ENCODE assay signal across 1 cellular context in genomic region chr15:94230886-94231727, GRCh38.
A peak's percentile ranks its signal among the peaks of the same experiment; 100 is the strongest.
TF ChIP-seq lines count a peak whose summit lies in the region.

TSS of gene MCTP2 (plus strand) at chr15:94231561. CDS start at chr15:94298266, 66,705 bp downstream.

TF ChIP-seq in HepG2, 621 proteins besides CTCF, POLR2A, EP300 and RAD21 (continued from another document):
- TF ChIP-seq MAX (IDR thresholded peaks at IDR 0.05) (0 out of 2 replicates have a peak, but pooled peaks have one; percentile 50), POGZ (CRISPR knock-in tag; IDR thresholded peaks at IDR 0.05) (peak; percentile 58; the same call in 1 of the 2 replicates), HNF1B (CRISPR knock-in tag; IDR thresholded peaks at IDR 0.05) (no peak), ETV5 (CRISPR knock-in tag; IDR thresholded peaks at IDR 0.05; ENCODE audit: borderline replicate concordance) (peak; percentile 36; the same call in 1 of the 2 replicates), ARNTL (CRISPR knock-in tag; IDR thresholded peaks at IDR 0.05) (0 out of 2 replicates have a peak, but pooled peaks have one; percentile 20), IKZF1 (IDR thresholded peaks at IDR 0.05) (no peak), THAP7 (CRISPR knock-in tag; IDR thresholded peaks at IDR 0.05) (no peak), ZBED4 (CRISPR knock-in tag; IDR thresholded peaks at IDR 0.05; ENCODE audit: borderline replicate concordance) (no peak), ZNF280B (CRISPR knock-in tag; IDR thresholded peaks at IDR 0.05; ENCODE audit: borderline replicate concordance) (no peak), GABPB1 (CRISPR knock-in tag; IDR thresholded peaks at IDR 0.05) (peak; percentile 88), ATF7 (IDR thresholded peaks at IDR 0.05) (no peak), ATF7 (CRISPR knock-in tag; IDR thresholded peaks at IDR 0.05) (no peak), ZNF607 (CRISPR knock-in tag; IDR thresholded peaks at IDR 0.05; ENCODE audit: borderline replicate concordance) (0 out of 2 replicates have a peak, but pooled peaks have one; percentile 29), NFIB (CRISPR knock-in tag; IDR thresholded peaks at IDR 0.05; ENCODE audit: borderline replicate concordance) (no peak), TBX2 (CRISPR knock-in tag; IDR thresholded peaks at IDR 0.05; ENCODE audit: borderline replicate concordance) (peak; percentile 48; the same call in 1 of the 2 replicates), HHEX (CRISPR knock-in tag; IDR thresholded peaks at IDR 0.05) (no peak), U2AF2 (IDR thresholded peaks at IDR 0.05; ENCODE audit: low read depth, low read length) (no peak), HES4 (CRISPR knock-in tag; IDR thresholded peaks at IDR 0.05; ENCODE audit: borderline replicate concordance) (peak; percentile 46; the same call in 1 of the 2 replicates), ZNF572 (CRISPR knock-in tag; IDR thresholded peaks at IDR 0.05) (no peak), ZBTB37 (CRISPR knock-in tag; IDR thresholded peaks at IDR 0.05) (no peak), ATRX (CRISPR knock-in tag; IDR thresholded peaks at IDR 0.05; ENCODE audit: borderline replicate concordance) (no peak), KDM2A (CRISPR knock-in tag; IDR thresholded peaks at IDR 0.05; ENCODE audit: borderline replicate concordance, low read depth) (peak; percentile 45), MTA1 (CRISPR knock-in tag; IDR thresholded peaks at IDR 0.05; ENCODE audit: borderline replicate concordance) (0 out of 2 replicates have a peak, but pooled peaks have one; percentile 24), ELF3 (CRISPR knock-in tag; IDR thresholded peaks at IDR 0.05) (no peak), TFDP1 (CRISPR knock-in tag; IDR thresholded peaks at IDR 0.05; ENCODE audit: borderline replicate concordance) (no peak)
